In genomic region chr5:132495672-132496630, GRCh38 we compare ENCODE assay signal across 8 cellular contexts. TPM values are rescaled to one million over a fixed set of nuclear protein-coding genes. Genes with fewer than 3 reads are reported as not detected.
DNase-seq lines count a peak whose midpoint lies in the region; ATAC-seq and TF ChIP-seq lines count a peak whose summit lies in the region.

No MANE protein-coding gene starts in this region.

- no peak for TF ChIP-seq EP300 in neural cell (conservative IDR thresholded peaks at IDR 0.05; ENCODE audit: poor library complexity, severe bottlenecking)

- H3K27ac ChIP-seq in RWPE2 (ENCODE audit: poor library complexity, severe bottlenecking), result peak overlapping the region; percentile 82
- H3K27ac ChIP-seq in neural cell (ENCODE audit: low read length), result no peak overlapping the region
- peak overlapping the region; percentile 92 for H3K27ac ChIP-seq in stomach smooth muscle (ENCODE audit: low read length)

- no peak overlapping the region for H2AFZ ChIP-seq in neural cell (ENCODE audit: low read depth, low read length)

- no peaks in the 10 kb centered on the region for H3K79me2 ChIP-seq in neural cell (replicated peaks; ENCODE audit: insufficient read depth, low read length)

- no peak for TF ChIP-seq RAD21 in neural cell (conservative IDR thresholded peaks at IDR 0.05)

- H3K9me3 ChIP-seq in RWPE2 (ENCODE audit: severe bottlenecking) (no peaks in the 10 kb centered on the region), neural cell (ENCODE audit: low read length) (no peaks in the 10 kb centered on the region), stomach smooth muscle (ENCODE audit: control insufficient read depth in 2 of 2, low read length in 2 of 2) (no peaks in the 10 kb centered on the region)

- H3F3A ChIP-seq in neural cell (ENCODE audit: insufficient read depth, low read length, poor library complexity, severe bottlenecking), result no peaks in the 10 kb centered on the region

- H3K4me3 ChIP-seq in RWPE2 (ENCODE audit: severe bottlenecking), result peak overlapping the region; percentile 56
- H3K4me3 ChIP-seq in neural cell (ENCODE audit: low read length), result peak overlapping the region; percentile 63
- H3K4me3 ChIP-seq in stomach smooth muscle (ENCODE audit: low read length in 2 of 2), result peak overlapping the region; percentile 87 to 90

- H4K20me1 ChIP-seq in neural cell (ENCODE audit: insufficient read depth), result no peaks in the 10 kb centered on the region

- H3K9me2 ChIP-seq in neural cell (ENCODE audit: insufficient read depth, low read length), result no peaks in the 10 kb centered on the region

- peak; percentile 64 for DNase-seq in DMS79 treated with DMSO at 0.1 percent for 48 hours (lab: John Stamatoyannopoulos, UW)
- peak; percentile 85 for DNase-seq in LHCN-M2 (ENCODE audit: low read depth)
- DNase-seq in RWPE2 (ENCODE audit: low spot score), result peak; percentile 100
- peak; percentile 96 for DNase-seq in activated effector memory CD4-positive, alpha-beta T cell treated with anti-CD3 and anti-CD28 coated beads, Interleukin-2, amount 50 U/mL, for 16 hours
- peak; percentile 93 for DNase-seq in fibroblast of the conjunctiva (ENCODE audit: low read depth)

- H3K27me3 ChIP-seq in RWPE2 (ENCODE audit: insufficient read depth, poor library complexity, severe bottlenecking) (no peaks in the 10 kb centered on the region), neural cell (ENCODE audit: insufficient read depth, low read depth, low read length) (peaks cover 65% of the 10 kb centered on the region), stomach smooth muscle (ENCODE audit: control insufficient read depth in 1 of 2, insufficient read depth in 2 of 2, low read length in 2 of 2) (no peaks in the 10 kb centered on the region)

- H3K36me3 ChIP-seq in RWPE2 (ENCODE audit: low read depth) (no peaks in the 10 kb centered on the region), neural cell (ENCODE audit: insufficient read depth, low read length) (no peaks in the 10 kb centered on the region), stomach smooth muscle (ENCODE audit: control insufficient read depth in 2 of 2, insufficient read depth in 2 of 2, low read length in 2 of 2) (no peaks in the 10 kb centered on the region)

- no peak for TF ChIP-seq CTCF in RWPE2 (IDR thresholded peaks at IDR 0.05; ENCODE audit: poor library complexity, severe bottlenecking)
- no peak for TF ChIP-seq CTCF in neural cell (IDR thresholded peaks at IDR 0.05; ENCODE audit: poor library complexity, severe bottlenecking)

- ATAC-seq in GM21825 (IDR thresholded peaks at IDR 0.05; ENCODE audit: unreplicated experiment), result peak; percentile 36
- ATAC-seq in RWPE2 (ENCODE audit: low read depth), result peak; percentile 73

- H3K4me2 ChIP-seq in neural cell (ENCODE audit: low read length), result no peak overlapping the region

- no peak overlapping the region for H3K9ac ChIP-seq in neural cell (ENCODE audit: low read length)
- peak overlapping the region; percentile 75 to 87 for H3K9ac ChIP-seq in stomach smooth muscle (ENCODE audit: low read length in 2 of 2)

- peaks cover 38% of the 10 kb centered on the region for H3K4me1 ChIP-seq in RWPE2 (ENCODE audit: insufficient read depth, poor library complexity, severe bottlenecking)
- peaks cover 51% of the 10 kb centered on the region for H3K4me1 ChIP-seq in stomach smooth muscle (ENCODE audit: control insufficient read depth, insufficient read depth, low read length)

TF ChIP-seq in neural cell, 6 proteins besides CTCF, POLR2A, EP300 and RAD21:
- TF ChIP-seq REST (IDR thresholded peaks at IDR 0.05; ENCODE audit: borderline replicate concordance), result no peak
- TF ChIP-seq POLR2AphosphoS5 (IDR thresholded peaks at IDR 0.05), result no peak
- TF ChIP-seq SMC3 (conservative IDR thresholded peaks at IDR 0.05; ENCODE audit: poor library complexity), result no peak
- TF ChIP-seq MXI1 (conservative IDR thresholded peaks at IDR 0.05; ENCODE audit: poor library complexity, severe bottlenecking), result no peak
- TF ChIP-seq TAF1 (IDR thresholded peaks at IDR 0.05; ENCODE audit: low read depth), result no peak
- no peak for TF ChIP-seq EZH2 (IDR thresholded peaks at IDR 0.05; ENCODE audit: borderline replicate concordance, insufficient read depth, low read length, poor library complexity, severe bottlenecking)

RNA-seq across cellular contexts. Expression of gene IRF1, which starts 5.4 kb away (rescaled TPM):
- total RNA-seq in LHCN-M2 (2014; rRNA removed), result 17.8 and 20.3 TPM in 2 replicates
- polyA plus RNA-seq in LHCN-M2 (2012), result 18.0 TPM
- 0.67 and 0.96 TPM in 2 replicates for polyA plus RNA-seq in neural cell
- 1.4 and 1.5 TPM in 2 replicates for polyA minus RNA-seq in neural cell

RNA-seq across cellular contexts. Expression of gene IL5, which starts 47.4 kb away (rescaled TPM):
- total RNA-seq in LHCN-M2 (2014; rRNA removed), result not detected in 2 replicates
- polyA plus RNA-seq in LHCN-M2 (2012), result not detected
- not detected in 2 replicates for polyA plus RNA-seq in neural cell
- polyA minus RNA-seq in neural cell, result not detected in 2 replicates
